In the genomic region with DNA sequence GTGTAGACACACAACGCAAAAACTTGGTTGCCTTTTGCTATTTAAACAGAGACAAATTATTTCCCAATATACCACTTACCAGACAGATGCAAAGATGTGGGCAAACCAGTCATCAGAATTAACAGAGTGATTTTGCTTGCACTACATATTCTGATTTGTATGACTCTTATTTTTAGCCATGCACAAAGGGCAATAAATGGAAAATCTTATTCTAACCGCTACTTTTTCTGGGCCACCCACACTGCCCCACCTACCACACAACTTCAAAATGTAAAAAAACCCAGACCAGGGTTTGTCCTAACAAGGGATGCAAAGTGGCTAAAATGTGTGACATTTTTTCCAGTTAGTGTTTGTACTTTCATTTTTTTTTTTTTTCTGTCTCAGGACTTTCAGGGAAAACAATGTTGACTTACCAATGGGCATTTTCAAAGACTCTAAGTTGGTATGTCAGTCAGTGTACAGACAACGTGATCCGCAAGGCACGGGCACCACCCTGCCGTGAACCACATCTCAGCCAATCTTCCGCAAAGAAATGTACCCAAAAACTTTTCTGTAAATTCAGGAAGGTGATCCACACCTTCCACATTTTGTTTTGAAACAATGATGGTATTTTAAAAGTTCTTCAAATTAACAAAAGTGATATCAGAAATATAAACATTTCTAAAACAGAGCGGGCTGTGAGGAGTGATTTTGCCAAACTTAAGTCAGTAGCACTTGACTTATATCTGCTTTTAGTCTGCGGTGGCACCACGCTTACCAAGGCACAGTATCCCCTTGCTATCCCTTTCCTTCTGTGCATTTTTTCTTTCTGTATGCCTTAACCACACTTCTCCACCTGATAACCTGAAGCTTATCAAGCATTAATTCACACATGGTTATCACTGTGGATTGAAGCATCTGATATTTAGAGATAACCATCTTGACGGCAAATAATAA, we compare ENCODE assay signal across 10 cellular contexts.
DNase-seq lines count a peak whose midpoint lies in the region; ATAC-seq, FAIRE-seq and TF ChIP-seq lines count a peak whose summit lies in the region.
"Had no signal": no experiment of that assay in that cellular context is flagged by ENCODE, and none has a peak within 500 bp of the region (broad histone marks: within the 10 kb centered on the region; RNA-seq: fewer than 3 reads in every experiment).

No MANE protein-coding gene starts in this region.

- peak overlapping the region; percentile 98 for H3K27ac Mint-ChIP-seq in activated T-cell treated with anti-CD3 and anti-CD28 coated beads, Interleukin-2, amount 50 U/mL, for 24 hours
- H3K27ac Mint-ChIP-seq in naive B cell, result peak overlapping the region; percentile 50 to 93 (median 73)
- peak overlapping the region; percentile 90 for H3K27ac Mint-ChIP-seq in stimulated activated effector memory CD8-positive, alpha-beta T cell treated with anti-CD3 and anti-CD28 coated beads, Interleukin-12 subunit alpha, Interleukin-12 subunit beta, amount 100 ng/mL, for 72 hours
- H3K27ac Mint-ChIP-seq: endodermal cell had no signal

- no peak for ATAC-seq in naive B cell (ENCODE audit: low read depth in 2 of 2)
- peak; percentile 65 for ATAC-seq in stimulated activated effector memory CD8-positive, alpha-beta T cell treated with anti-CD3 and anti-CD28 coated beads, Interleukin-12 subunit alpha, Interleukin-12 subunit beta, amount 100 ng/mL, for 72 hours
- no peak for ATAC-seq in HG03457 (IDR thresholded peaks at IDR 0.05; ENCODE audit: unreplicated experiment)

- H3K27ac ChIP-seq in SU-DHL-6 (ENCODE audit: low read depth, low read length), result no peak overlapping the region
- H3K27ac ChIP-seq in hepatocyte, result no peak overlapping the region
- H3K27ac ChIP-seq: VCaP had no signal

- H3K4me3 Mint-ChIP-seq in activated T-cell treated with anti-CD3 and anti-CD28 coated beads, Interleukin-2, amount 50 U/mL, for 24 hours, result peak overlapping the region; percentile 92
- peak overlapping the region; percentile 9 to 88 (median 61) for H3K4me3 Mint-ChIP-seq in naive B cell
- peak overlapping the region; percentile 73 for H3K4me3 Mint-ChIP-seq in stimulated activated effector memory CD8-positive, alpha-beta T cell treated with anti-CD3 and anti-CD28 coated beads, Interleukin-12 subunit alpha, Interleukin-12 subunit beta, amount 100 ng/mL, for 72 hours
- H3K4me3 Mint-ChIP-seq: endodermal cell had no signal

- H3F3A ChIP-seq in SU-DHL-6 (ENCODE audit: insufficient read depth), result no peaks in the 10 kb centered on the region

- H3K27me3 ChIP-seq in SU-DHL-6 (ENCODE audit: low read length), result no peaks in the 10 kb centered on the region
- no peaks in the 10 kb centered on the region for H3K27me3 ChIP-seq in hepatocyte

- no peaks in the 10 kb centered on the region for H3K9me3 Mint-ChIP-seq in activated T-cell treated with anti-CD3 and anti-CD28 coated beads, Interleukin-2, amount 50 U/mL, for 24 hours
- H3K9me3 Mint-ChIP-seq in naive B cell, result no peaks in the 10 kb centered on the region
- no peaks in the 10 kb centered on the region for H3K9me3 Mint-ChIP-seq in stimulated activated effector memory CD8-positive, alpha-beta T cell treated with anti-CD3 and anti-CD28 coated beads, Interleukin-12 subunit alpha, Interleukin-12 subunit beta, amount 100 ng/mL, for 72 hours
- H3K9me3 Mint-ChIP-seq: endodermal cell had no signal

- H3K4me1 ChIP-seq in hepatocyte (ENCODE audit: insufficient read depth), result no peaks in the 10 kb centered on the region

- H3K9ac ChIP-seq in SU-DHL-6 (ENCODE audit: low read length), result no peak overlapping the region

- H3K36me3 ChIP-seq in SU-DHL-6 (ENCODE audit: low read length) (no peaks in the 10 kb centered on the region), hepatocyte (replicated peaks; ENCODE audit: insufficient read depth, low read depth) (no peaks in the 10 kb centered on the region)

- H3K9me3 ChIP-seq in SU-DHL-6 (ENCODE audit: insufficient read depth, low read length) (no peaks in the 10 kb centered on the region), hepatocyte (ENCODE audit: low read depth) (no peaks in the 10 kb centered on the region)

- H4K20me1 ChIP-seq in SU-DHL-6 (ENCODE audit: low read depth, low read length) (no peaks in the 10 kb centered on the region), hepatocyte (ENCODE audit: insufficient read depth, poor library complexity, severe bottlenecking) (no peaks in the 10 kb centered on the region)

- peak; percentile 66 for DNase-seq in activated T-cell treated with anti-CD3 and anti-CD28 coated beads, Interleukin-2, amount 50 U/mL, for 24 hours
- DNase-seq in naive B cell (no peak), urothelium cell line (ENCODE audit: low spot score) (no peak), hepatocyte (ENCODE audit: low spot score) (no peak)
- DNase-seq in stimulated activated effector memory CD8-positive, alpha-beta T cell treated with anti-CD3 and anti-CD28 coated beads, Interleukin-12 subunit alpha, Interleukin-12 subunit beta, amount 100 ng/mL, for 72 hours (ENCODE audit: low spot score in 2 of 2), result peak in 1 of 2 donors; percentile 60
- DNase-seq: endodermal cell, NCI-H510A treated with DMSO at 0.1 percent for 48 hours had no signal

- H2AFZ ChIP-seq in SU-DHL-6 (ENCODE audit: low read depth, low read length, severe bottlenecking) (no peak overlapping the region), hepatocyte (no peak overlapping the region)

- FAIRE-seq in urothelium cell line (lab: Jason Lieb, UNC), result no peak

- peak overlapping the region; percentile 3 for H3K4me2 ChIP-seq in SU-DHL-6 (ENCODE audit: low read depth, low read length, poor library complexity, severe bottlenecking)
- H3K4me2 ChIP-seq in hepatocyte, result no peak overlapping the region

- no peaks in the 10 kb centered on the region for H3K79me2 ChIP-seq in SU-DHL-6 (ENCODE audit: insufficient read depth, low read length)
- H3K79me2 ChIP-seq in hepatocyte, result no peaks in the 10 kb centered on the region

- WGBS in hepatocyte (ENCODE audit: low lambda C conversion rate, missing lambda C conversion rate), result 93% methylated on average over 11 of the region's 11 CpGs

- H3K27me3 Mint-ChIP-seq in activated T-cell treated with anti-CD3 and anti-CD28 coated beads, Interleukin-2, amount 50 U/mL, for 24 hours, result no peaks in the 10 kb centered on the region
- H3K27me3 Mint-ChIP-seq in naive B cell, result no peaks in the 10 kb centered on the region

- H3K4me3 ChIP-seq in SU-DHL-6 (ENCODE audit: insufficient read depth, low read length, poor library complexity, severe bottlenecking) (no peak overlapping the region), hepatocyte (no peak overlapping the region)

- H3K9me2 ChIP-seq in SU-DHL-6 (replicated peaks; ENCODE audit: insufficient read depth, low read length) (no peaks in the 10 kb centered on the region), hepatocyte (replicated peaks; ENCODE audit: insufficient read depth) (no peaks in the 10 kb centered on the region)

- H3K4me1 Mint-ChIP-seq in activated T-cell treated with anti-CD3 and anti-CD28 coated beads, Interleukin-2, amount 50 U/mL, for 24 hours (ENCODE audit: low read depth), result peaks cover 89% of the 10 kb centered on the region
- H3K4me1 Mint-ChIP-seq in naive B cell, result peaks cover 71 to 85% (median 81%) of the 10 kb centered on the region in 3 donors
- H3K4me1 Mint-ChIP-seq in stimulated activated effector memory CD8-positive, alpha-beta T cell treated with anti-CD3 and anti-CD28 coated beads, Interleukin-12 subunit alpha, Interleukin-12 subunit beta, amount 100 ng/mL, for 72 hours, result peaks cover 71% of the 10 kb centered on the region

- H3K36me3 Mint-ChIP-seq in activated T-cell treated with anti-CD3 and anti-CD28 coated beads, Interleukin-2, amount 50 U/mL, for 24 hours (ENCODE audit: low read depth), result peaks cover 70% of the 10 kb centered on the region
- peaks cover 13 to 15% of the 10 kb centered on the region in 2 donors for H3K36me3 Mint-ChIP-seq in naive B cell
- H3K36me3 Mint-ChIP-seq in stimulated activated effector memory CD8-positive, alpha-beta T cell treated with anti-CD3 and anti-CD28 coated beads, Interleukin-12 subunit alpha, Interleukin-12 subunit beta, amount 100 ng/mL, for 72 hours, result peaks cover 26% of the 10 kb centered on the region

- TF ChIP-seq CTCF in SU-DHL-6 (IDR thresholded peaks at IDR 0.05; ENCODE audit: insufficient read depth, low read length, poor library complexity, severe bottlenecking) (no peak), hepatocyte (IDR thresholded peaks at IDR 0.05; ENCODE audit: poor library complexity) (no peak)
